In the genomic region with DNA sequence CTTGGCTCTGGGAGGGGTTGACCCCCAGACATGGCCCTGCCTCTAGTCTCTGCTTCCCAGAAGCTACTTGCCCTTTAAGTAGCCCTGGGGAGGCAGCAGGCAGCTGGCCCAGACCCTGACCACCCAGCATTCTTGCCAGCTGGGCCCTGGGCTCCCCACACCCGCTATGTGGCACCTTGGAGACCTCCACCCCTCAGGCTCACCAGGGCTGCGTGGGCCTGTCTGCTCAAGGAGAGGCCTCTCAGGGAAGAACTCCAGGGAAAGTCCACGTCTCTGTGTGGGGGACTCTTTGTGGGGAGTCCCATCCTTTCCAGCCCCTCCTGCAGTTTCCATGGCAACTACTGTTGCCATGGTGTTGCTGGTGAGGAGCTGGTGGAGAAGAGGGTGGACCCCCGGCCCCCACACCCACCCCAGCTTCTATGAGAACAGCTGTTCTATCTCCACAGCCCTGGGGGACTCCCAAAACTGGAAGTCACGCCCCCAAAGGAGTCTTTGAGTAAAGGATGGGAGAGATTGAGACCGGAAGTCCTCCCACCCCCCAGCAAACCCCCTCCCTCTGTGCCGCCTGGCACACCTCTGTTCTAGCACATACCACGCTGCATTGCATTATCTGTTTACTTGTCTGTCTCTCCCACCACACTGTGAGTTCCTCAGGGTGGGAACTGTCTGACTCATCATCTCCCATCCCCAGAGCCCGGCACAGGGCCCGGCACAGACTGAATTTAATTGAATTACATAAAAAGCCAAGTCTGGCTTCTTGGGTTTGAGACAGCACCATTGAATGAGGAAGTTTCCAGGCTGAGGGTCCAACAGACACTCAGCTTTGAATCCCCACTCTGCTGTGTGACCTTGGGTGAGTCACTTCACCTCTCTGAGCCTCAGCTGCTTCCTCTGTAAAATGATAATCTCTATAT, we compare ENCODE assay signal across 9 cellular contexts. TPM values are rescaled to one million over a fixed set of nuclear protein-coding genes. Genes with fewer than 3 reads are reported as not detected.
A peak's percentile ranks its signal among the peaks of the same experiment; 100 is the strongest.
DNase-seq lines count a peak whose midpoint lies in the region; ATAC-seq and TF ChIP-seq lines count a peak whose summit lies in the region.
"Had no signal": no experiment of that assay in that cellular context is flagged by ENCODE, and none has a peak within 500 bp of the region (broad histone marks: within the 10 kb centered on the region; RNA-seq: fewer than 3 reads in every experiment).

No MANE protein-coding gene starts in this region.

- H3K4me1 ChIP-seq in mucosa of rectum (ENCODE audit: control insufficient read depth in 2 of 2, insufficient read depth in 2 of 2, low read length in 2 of 2) (peaks cover 6 to 21% of the 10 kb centered on the region in 2 donors), vagina (peaks cover 56% of the 10 kb centered on the region)

- H3K9me3 ChIP-seq in mucosa of rectum (ENCODE audit: control insufficient read depth in 2 of 2, low read length in 2 of 2) (no peaks in the 10 kb centered on the region), vagina (no peaks in the 10 kb centered on the region)

- H3K4me3 ChIP-seq in coronary artery (no peak overlapping the region), mucosa of rectum (ENCODE audit: low read length in 2 of 2) (no peak overlapping the region), vagina (no peak overlapping the region)

- no peak overlapping the region for H3K9ac ChIP-seq in mucosa of rectum (ENCODE audit: low read depth in 1 of 2, low read length in 2 of 2)

- intact Hi-C loops in Right ventricle myocardium inferior (cut with DNase I) = no loop called here
- intact Hi-C loops in cardiac septum (cut with DNase I) = no loop called here
- intact Hi-C loops in vagina (cut with DNase I) = no loop called here

- TF ChIP-seq CTCF in coronary artery (IDR thresholded peaks at IDR 0.05) = no peak
- no peak for TF ChIP-seq CTCF in vagina (IDR thresholded peaks at IDR 0.05)

- TF ChIP-seq POLR2A in vagina (IDR thresholded peaks at IDR 0.05) = no peak

- DNase-seq in Right ventricle myocardium inferior (ENCODE audit: missing footprints) (no peak), cardiac septum (ENCODE audit: low spot score) (no peak), coronary artery (ENCODE audit: low spot score) (no peak), vagina (ENCODE audit: extremely low spot score in 2 of 2) (peak in 1 of 2 donors; percentile 96), NCI-H82 (lab: John Stamatoyannopoulos, UW) (no peak)
- DNase-seq in stimulated activated CD4-positive, alpha-beta T cell treated with anti-CD3 and anti-CD28 coated beads, Interleukin-1b, Interleukin-23, amount 100 ng/mL, for 48 hours = no peak
- DNase-seq: naive B cell had no signal

- peak; percentile 46 for ATAC-seq in Right ventricle myocardium inferior
- no peak for ATAC-seq in GM19397 (IDR thresholded peaks at IDR 0.05; ENCODE audit: unreplicated experiment)

- peaks cover 0 to 3% of the 10 kb centered on the region in 2 donors for H3K36me3 ChIP-seq in mucosa of rectum (ENCODE audit: control insufficient read depth in 2 of 2, insufficient read depth in 2 of 2, low read length in 2 of 2)
- peaks cover 0 to 11% of the 10 kb centered on the region in 2 donors for H3K36me3 ChIP-seq in vagina

- peak overlapping the region; percentile 32 to 77 for H3K27ac ChIP-seq in coronary artery
- H3K27ac ChIP-seq in mucosa of rectum (ENCODE audit: low read depth in 2 of 2, low read length in 2 of 2) = peak overlapping the region; percentile 18 to 52
- peak overlapping the region; percentile 89 for H3K27ac ChIP-seq in vagina

- no peaks in the 10 kb centered on the region for H3K27me3 ChIP-seq in mucosa of rectum (ENCODE audit: control insufficient read depth in 2 of 2, insufficient read depth in 2 of 2, low read length in 2 of 2)
- no peaks in the 10 kb centered on the region for H3K27me3 ChIP-seq in vagina

RNA-seq across cellular contexts. Expression of gene DNM1, which starts 12.6 kb away (rescaled TPM):
- total RNA-seq in Right ventricle myocardium inferior (6.1 TPM), cardiac septum (7.3 TPM), vagina (33.4 TPM)

RNA-seq across cellular contexts. Expression of gene CIZ1, which starts 24.4 kb away (rescaled TPM):
- total RNA-seq in Right ventricle myocardium inferior (69.3 TPM), cardiac septum (86.1 TPM), vagina (101 TPM)

RNA-seq across cellular contexts. Expression of gene BBLN, which starts 55.7 kb away (rescaled TPM):
- total RNA-seq in Right ventricle myocardium inferior (36.1 TPM), cardiac septum (65.7 TPM), vagina (134 TPM)

Comparison
In these comparisons a context has a peak if more than half of its experiments do, and no peak if none do; other contexts are left out.
1. H3K27ac ChIP-seq: peak in every context shown above with its lines; median percentile 89 in vagina; 54 in coronary artery; 35 in mucosa of rectum.